Comparison of ENCODE assay signal across 24 cellular contexts in genomic region chr15:77406846-77407245, GRCh38.
"Had no signal": no experiment of that assay in that cellular context is flagged by ENCODE, and none has a peak within 500 bp of the region (broad histone marks: within the 10 kb centered on the region; RNA-seq: fewer than 3 reads in every experiment).

No MANE protein-coding gene starts in this region.

- ATAC-seq: gastroesophageal sphincter; left lobe of liver; mucosa of descending colon; natural killer cell; sciatic nerve; stimulated activated naive CD8-positive, alpha-beta T cell treated with anti-CD3 and anti-CD28 coated beads, Interleukin-15, amount 100 ng/mL, for 72 hours; upper lobe of right lung had no signal

- H3K36me3 Mint-ChIP-seq: natural killer cell had no signal

- H3K36me3 ChIP-seq: esophagus squamous epithelium, gastroesophageal sphincter, spleen, tibial nerve, upper lobe of right lung, vagina had no signal

- DNase-seq: effector memory CD4-positive, alpha-beta T cell; esophagus squamous epithelium; foreskin fibroblast; glutamatergic neuron; islet precursor cell; mammary epithelial cell; mucosa of descending colon; natural killer cell; posterior cingulate gyrus; spleen; stimulated activated CD4-positive, alpha-beta T cell treated with anti-CD3 and anti-CD28 coated beads, Interleukin-15, amount 100 ng/mL, for 24 hours; stimulated activated CD4-positive, alpha-beta T cell treated with anti-CD3 and anti-CD28 coated beads, Interleukin-1b, Interleukin-23, amount 100 ng/mL, for 48 hours; stimulated activated CD4-positive, alpha-beta T cell treated with anti-CD3 and anti-CD28 coated beads, Interleukin-4, amount 100 ng/mL, for 24 hours; stimulated activated naive B cell treated with anti-CD40 and anti-IgM and Interleukin-4, amounts not matched to agents 10 μg/mL and 1 μg/mL and 100 μg/mL, for 72 hours; stimulated activated naive CD8-positive, alpha-beta T cell treated with anti-CD3 and anti-CD28 coated beads, Interleukin-15, amount 100 ng/mL, for 72 hours; testis; upper lobe of right lung had no signal

- H3K4me3 ChIP-seq: esophagus squamous epithelium, gastroesophageal sphincter, mucosa of descending colon, spleen, testis, tibial nerve, upper lobe of right lung, vagina had no signal

- H3K27me3 Mint-ChIP-seq: stimulated activated naive B cell treated with anti-CD40 and anti-IgM and Interleukin-4, amounts not matched to agents 10 μg/mL and 1 μg/mL and 100 μg/mL, for 72 hours; stimulated activated naive CD8-positive, alpha-beta T cell treated with anti-CD3 and anti-CD28 coated beads, Interleukin-15, amount 100 ng/mL, for 72 hours had no signal

- H3K9me3 ChIP-seq: esophagus squamous epithelium, gastroesophageal sphincter, mucosa of descending colon, spleen, testis, tibial nerve, upper lobe of right lung, vagina had no signal

- H3K27ac Mint-ChIP-seq: stimulated activated naive B cell treated with anti-CD40 and anti-IgM and Interleukin-4, amounts not matched to agents 10 μg/mL and 1 μg/mL and 100 μg/mL, for 72 hours; stimulated activated naive CD8-positive, alpha-beta T cell treated with anti-CD3 and anti-CD28 coated beads, Interleukin-15, amount 100 ng/mL, for 72 hours had no signal

- H3K4me3 Mint-ChIP-seq: natural killer cell; neural crest cell; stimulated activated naive B cell treated with anti-CD40 and anti-IgM and Interleukin-4, amounts not matched to agents 10 μg/mL and 1 μg/mL and 100 μg/mL, for 72 hours had no signal

- H3K9me3 Mint-ChIP-seq: natural killer cell; stimulated activated naive CD8-positive, alpha-beta T cell treated with anti-CD3 and anti-CD28 coated beads, Interleukin-15, amount 100 ng/mL, for 72 hours had no signal

- H3K4me1 ChIP-seq: testis had no signal

- H3K27ac ChIP-seq: epithelial cell of prostate, esophagus squamous epithelium, gastroesophageal sphincter, spleen, testis, tibial nerve, upper lobe of right lung, vagina had no signal
